Comparison of ENCODE assay signal across 8 cellular contexts in the genomic region with DNA sequence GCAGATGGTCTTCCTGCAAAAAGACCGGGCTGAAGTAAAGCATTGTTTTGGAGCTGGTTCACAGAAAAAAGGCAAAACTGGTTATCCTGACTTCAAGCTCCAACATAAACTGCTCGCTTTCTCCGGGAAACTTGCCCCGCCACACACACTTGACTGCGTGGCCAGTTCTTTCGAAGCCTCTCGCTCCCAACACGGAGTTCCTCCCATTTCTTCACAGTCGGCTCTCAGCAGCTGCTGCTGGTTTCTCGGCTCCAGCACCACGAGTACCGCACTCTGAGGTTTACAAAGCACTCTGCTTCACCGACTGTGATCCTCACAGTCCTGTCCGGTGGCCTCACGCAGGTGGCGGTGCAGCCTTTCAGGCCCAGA. TPM values are rescaled to one million over a fixed set of nuclear protein-coding genes. Genes with fewer than 3 reads are reported as not detected.
DNase-seq lines count a peak whose midpoint lies in the region; ATAC-seq and TF ChIP-seq lines count a peak whose summit lies in the region.

No MANE protein-coding gene starts in this region.

- H2AK5ac ChIP-seq in trophoblast cell (ENCODE audit: low read length) = no peak overlapping the region

- H3K27ac ChIP-seq in trophoblast cell (ENCODE audit: low read depth, low read length) = peak overlapping the region; percentile 96

- H4K91ac ChIP-seq in trophoblast cell (ENCODE audit: low read depth, low read length) = peak overlapping the region; percentile 79

- H3K9me3 Mint-ChIP-seq in activated naive CD4-positive, alpha-beta T cell treated with anti-CD3 and anti-CD28 coated beads for 36 hours = no peaks in the 10 kb centered on the region

- peak overlapping the region; percentile 88 for H3K4me3 ChIP-seq in fibroblast of the aortic adventitia (ENCODE audit: low read depth, low read length)
- H3K4me3 ChIP-seq in trophoblast cell (ENCODE audit: low read depth, low read length) = peak overlapping the region; percentile 79

- intact Hi-C loops in activated naive CD4-positive, alpha-beta T cell treated with anti-CD3 and anti-CD28 coated beads for 36 hours (cut with micrococcal nuclease) = loop anchor here (1.0 to 10.0 kb wide), 7 partner anchors 33 to 642 kb away; partner anchors contain the start of genes EI24, FAM118B, FOXRED1 and PUS3

- ATAC-seq in HG02852 (IDR thresholded peaks at IDR 0.05; ENCODE audit: unreplicated experiment) = no peak

- peak overlapping the region; percentile 83 for H3K9ac ChIP-seq in trophoblast cell (ENCODE audit: low read length)

- H3K4ac ChIP-seq in trophoblast cell (ENCODE audit: low read depth, low read length) = no peak overlapping the region

- CTCF ChIA-PET in activated naive CD4-positive, alpha-beta T cell treated with anti-CD3 and anti-CD28 coated beads for 36 hours (lab: Charles Lee) = interaction anchor here (0.9 to 1.7 kb wide), 3 partner anchors 32 to 262 kb away, joined by 3 to 5 read pairs (median 4); partner anchors contain the start of gene HYLS1

- no peak overlapping the region for H2BK12ac ChIP-seq in trophoblast cell (ENCODE audit: low read length)

- H3K79me2 ChIP-seq in trophoblast cell (ENCODE audit: control insufficient read depth, insufficient read depth, low read length, poor library complexity) = peaks cover 4% of the 10 kb centered on the region

- H3K27me3 ChIP-seq in trophoblast cell (ENCODE audit: insufficient read depth, low read length) = no peaks in the 10 kb centered on the region

- H3K27ac Mint-ChIP-seq in activated naive CD4-positive, alpha-beta T cell treated with anti-CD3 and anti-CD28 coated beads for 36 hours = peak overlapping the region; percentile 99

- H3K4me3 Mint-ChIP-seq in activated naive CD4-positive, alpha-beta T cell treated with anti-CD3 and anti-CD28 coated beads for 36 hours = peak overlapping the region; percentile 89

- H3K4me2 ChIP-seq in trophoblast cell (ENCODE audit: low read length) = peak overlapping the region; percentile 66

- no peak overlapping the region for H3K23ac ChIP-seq in trophoblast cell (ENCODE audit: low read length)

- peak overlapping the region; percentile 86 for H2BK5ac ChIP-seq in trophoblast cell (ENCODE audit: low read depth, low read length, poor library complexity)

- no peak overlapping the region for H2BK120ac ChIP-seq in trophoblast cell (ENCODE audit: insufficient read depth, low read length, poor library complexity)

- no peak for TF ChIP-seq CTCF in fibroblast of the aortic adventitia (IDR thresholded peaks at IDR 0.05; ENCODE audit: insufficient read depth, low read length)

- peaks cover 0 to 3% of the 10 kb centered on the region in 2 experiments for H3K4me1 ChIP-seq in trophoblast cell (ENCODE audit: control insufficient read depth in 1 of 2, insufficient read depth in 2 of 2, low read length in 2 of 2)

- H3K36me3 ChIP-seq in trophoblast cell (ENCODE audit: control insufficient read depth in 1 of 2, insufficient read depth in 2 of 2, low read length in 2 of 2) = peaks cover 9 to 18% of the 10 kb centered on the region in 2 experiments

- no peak for DNase-seq in activated naive CD4-positive, alpha-beta T cell treated with anti-CD3 and anti-CD28 coated beads for 36 hours
- DNase-seq in activated naive CD4-positive, alpha-beta T cell treated with Interleukin-2 at 50 U/mL for 16 hours = no peak
- peak; percentile 23 to 49 for DNase-seq in SW 1271 (lab: John Stamatoyannopoulos, UW)
- DNase-seq in fibroblast of the aortic adventitia (ENCODE audit: low read depth) = peak; percentile 68
- no peak for DNase-seq in trophoblast cell
- no peak for DNase-seq in OCI-M2 (lab: John Stamatoyannopoulos, UW; ENCODE audit: unreplicated experiment)
- no peak for DNase-seq in HCEC 1CT

- peak overlapping the region; percentile 79 for H4K12ac ChIP-seq in trophoblast cell (ENCODE audit: low read depth, low read length)

- no peaks in the 10 kb centered on the region for H3K27me3 Mint-ChIP-seq in activated naive CD4-positive, alpha-beta T cell treated with anti-CD3 and anti-CD28 coated beads for 36 hours (ENCODE audit: low read depth)

- H3K36me3 Mint-ChIP-seq in activated naive CD4-positive, alpha-beta T cell treated with anti-CD3 and anti-CD28 coated beads for 36 hours (ENCODE audit: low read depth) = peaks cover 42% of the 10 kb centered on the region

- H3K4me1 Mint-ChIP-seq in activated naive CD4-positive, alpha-beta T cell treated with anti-CD3 and anti-CD28 coated beads for 36 hours (ENCODE audit: low read depth) = peaks cover 20% of the 10 kb centered on the region

- no peaks in the 10 kb centered on the region for H3K9me3 ChIP-seq in trophoblast cell (ENCODE audit: insufficient read depth, low read depth, low read length)

- H3K14ac ChIP-seq in trophoblast cell (ENCODE audit: low read length) = peak overlapping the region; percentile 93

- H3K18ac ChIP-seq in trophoblast cell (ENCODE audit: low read length) = peak overlapping the region; percentile 62

- H3K79me1 ChIP-seq in trophoblast cell (ENCODE audit: low read length) = peaks cover 9% of the 10 kb centered on the region

- no CpG with 5 or more reads among the region's 16 CpGs for WGBS in trophoblast cell (ENCODE audit: extremely low coverage, insufficient coverage, insufficient read length)

- peak overlapping the region; percentile 71 for H2AFZ ChIP-seq in trophoblast cell (ENCODE audit: insufficient read depth, low read length, poor library complexity)

- H4K8ac ChIP-seq in trophoblast cell (ENCODE audit: low read depth, low read length) = peak overlapping the region; percentile 90

RNA-seq across cellular contexts. Expression of gene CHEK1, which starts 0.2 kb away (rescaled TPM):
- 100 to 1,000 TPM; 164 to 167 TPM for total RNA-seq in activated naive CD4-positive, alpha-beta T cell treated with anti-CD3 and anti-CD28 coated beads for 36 hours
- total RNA-seq in fibroblast of the aortic adventitia (ENCODE audit: low replicate concordance) = 8.7 and 49.5 TPM in 2 replicates
- polyA plus RNA-seq in trophoblast cell (2013) = 22.8 and 24.8 TPM in 2 replicates

RNA-seq across cellular contexts. Expression of gene STT3A, which starts 32.6 kb away (rescaled TPM):
- total RNA-seq in activated naive CD4-positive, alpha-beta T cell treated with anti-CD3 and anti-CD28 coated beads for 36 hours = 100 to 1,000 TPM; 111 to 113 TPM
- total RNA-seq in fibroblast of the aortic adventitia (ENCODE audit: low replicate concordance) = 285 and 375 TPM in 2 replicates
- polyA plus RNA-seq in trophoblast cell (2013) = 298 and 323 TPM in 2 replicates

RNA-seq across cellular contexts. Expression of gene ACRV1, which starts 55.4 kb away (rescaled TPM):
- total RNA-seq in activated naive CD4-positive, alpha-beta T cell treated with anti-CD3 and anti-CD28 coated beads for 36 hours = not detected
- total RNA-seq in fibroblast of the aortic adventitia (ENCODE audit: low replicate concordance) = not detected in 2 replicates
- 0.24 and 0.30 TPM in 2 replicates for polyA plus RNA-seq in trophoblast cell (2013)

RNA-seq across cellular contexts. Expression of gene EI24, which starts 55.9 kb away (rescaled TPM):
- 10 to 100 TPM; 28.8 to 33.0 TPM for total RNA-seq in activated naive CD4-positive, alpha-beta T cell treated with anti-CD3 and anti-CD28 coated beads for 36 hours
- total RNA-seq in fibroblast of the aortic adventitia (ENCODE audit: low replicate concordance) = 94.5 and 153 TPM in 2 replicates
- polyA plus RNA-seq in trophoblast cell (2013) = 122 and 131 TPM in 2 replicates

Comparison
In these comparisons a context has a peak if more than half of its experiments do, and no peak if none do; other contexts are left out.
1. DNase-seq: peak in SW 1271 (2 of 2) and fibroblast of the aortic adventitia (single experiment); none in activated naive CD4-positive, alpha-beta T cell treated with anti-CD3 and anti-CD28 coated beads for 36 hours (single experiment), activated naive CD4-positive, alpha-beta T cell treated with Interleukin-2 at 50 U/mL for 16 hours (single experiment), trophoblast cell (0 of 2), OCI-M2 (single experiment) and HCEC 1CT (single experiment).